ENCODE assay signal across 17 cellular contexts in the genomic region with DNA sequence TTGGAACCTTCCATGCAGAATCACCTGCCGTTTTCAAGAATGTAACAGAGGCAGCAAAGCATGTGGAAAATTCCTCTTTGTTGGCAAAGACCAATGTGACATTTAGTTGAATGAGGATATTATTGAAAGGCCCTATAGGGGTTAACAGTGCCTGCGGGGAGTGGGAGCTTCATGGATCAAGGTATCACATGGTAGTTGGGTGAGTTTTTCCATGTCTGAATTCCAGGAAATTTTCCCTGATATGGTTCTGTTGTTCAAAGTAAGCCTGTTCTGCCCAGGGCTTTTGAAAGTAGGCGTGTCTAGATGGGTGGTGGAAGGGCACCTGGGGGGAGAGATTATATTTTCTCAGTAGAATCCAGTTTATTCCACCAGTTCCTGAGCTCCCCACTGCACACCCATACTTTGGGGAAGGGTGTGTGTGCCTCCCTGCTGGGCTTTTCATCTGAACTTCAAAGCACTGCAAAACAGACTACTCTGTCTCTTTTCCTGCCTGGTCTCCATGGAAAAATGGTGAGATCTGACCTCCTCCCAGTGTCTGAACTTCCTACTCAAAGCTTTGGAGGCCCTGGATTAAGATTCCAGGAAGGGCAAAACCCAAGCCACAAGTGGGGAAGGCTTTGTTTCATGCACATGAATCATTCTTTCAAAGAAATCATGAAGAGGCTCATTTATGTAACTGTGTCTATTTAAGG.
DNase-seq lines count a peak whose midpoint lies in the region; ATAC-seq, FAIRE-seq and TF ChIP-seq lines count a peak whose summit lies in the region.
"Had no signal": no experiment of that assay in that cellular context is flagged by ENCODE, and none has a peak within 500 bp of the region (broad histone marks: within the 10 kb centered on the region; RNA-seq: fewer than 3 reads in every experiment).

No MANE protein-coding gene starts in this region.

- no peaks in the 10 kb centered on the region for H3K79me2 ChIP-seq in astrocyte (ENCODE audit: insufficient read depth, low read length)

- H3K27me3 Mint-ChIP-seq in astrocyte (ENCODE audit: low read depth, unreplicated experiment) (peaks cover 3% of the 10 kb centered on the region), immature natural killer cell (ENCODE audit: low read depth in 3 of 3) (peaks cover 6 to 14% (median 7%) of the 10 kb centered on the region in 3 donors)

- no peak for ATAC-seq in HG03354 (IDR thresholded peaks at IDR 0.05; ENCODE audit: poor library complexity, severe bottlenecking, unreplicated experiment)

- H3K36me3 ChIP-seq in astrocyte (ENCODE audit: insufficient read depth, low read length) = no peaks in the 10 kb centered on the region
- H3K36me3 ChIP-seq: BLaER1, brain microvascular endothelial cell had no signal

- DNase-seq in LHCN-M2 (ENCODE audit: low read depth) (peak; percentile 15), astrocyte (ENCODE audit: low read depth) (peak; percentile 50), immature natural killer cell (no peak), SHP77 (lab: John Stamatoyannopoulos, UW) (no peak), cerebellar nuclear complex (lab: John Stamatoyannopoulos, UW) (no peak), NCI-H2227 treated with DMSO at 0.1 percent for 48 hours (lab: John Stamatoyannopoulos, UW) (no peak)
- DNase-seq: activated CD4-positive, CD25-positive, alpha-beta regulatory T cell treated with anti-CD3 and anti-CD28 coated beads, Interleukin-2, amount 50 U/mL, for 72 hours; activated effector memory CD4-positive, alpha-beta T cell treated with Interleukin-2 at 50 U/mL for 16 hours; brain microvascular endothelial cell; DND-41; glutamatergic neuron; NCI-H1436 treated with DMSO at 0.1 percent for 48 hours; NCI-H510A; testis had no signal

- H3K27me3 ChIP-seq in astrocyte (ENCODE audit: insufficient read depth, low read length) = no peaks in the 10 kb centered on the region
- H3K27me3 ChIP-seq: BLaER1, brain microvascular endothelial cell, testis had no signal

- H3K4me3 Mint-ChIP-seq in astrocyte (ENCODE audit: unreplicated experiment) (no peak overlapping the region), immature natural killer cell (no peak overlapping the region)

- H3K4me1 Mint-ChIP-seq in astrocyte (ENCODE audit: low read depth, unreplicated experiment) = peaks cover 15% of the 10 kb centered on the region
- H3K4me1 Mint-ChIP-seq in immature natural killer cell = peaks cover 83 to 89% of the 10 kb centered on the region in 2 donors

- H3K27ac Mint-ChIP-seq in astrocyte (ENCODE audit: unreplicated experiment) = peak overlapping the region; percentile 67
- peak overlapping the region; percentile 58 to 98 (median 92) for H3K27ac Mint-ChIP-seq in immature natural killer cell

- H3K27ac ChIP-seq in C4-2B (peak overlapping the region; percentile 40; the same call in 1 of the 2 replicates), astrocyte (ENCODE audit: low read depth, low read length) (no peak overlapping the region)
- H3K27ac ChIP-seq: BLaER1, brain microvascular endothelial cell, testis had no signal

- TF ChIP-seq CTCF in C4-2B (conservative IDR thresholded peaks at IDR 0.05) (no peak), astrocyte (IDR thresholded peaks at IDR 0.05; ENCODE audit: insufficient read depth, low read depth, low read length) (no peak)

- no peak overlapping the region for H2AFZ ChIP-seq in astrocyte (ENCODE audit: low read depth, low read length)

- H3K9ac ChIP-seq in astrocyte (ENCODE audit: low read length) = no peak overlapping the region
- H3K9ac ChIP-seq: BLaER1 had no signal

- H3K9me3 Mint-ChIP-seq in astrocyte (ENCODE audit: unreplicated experiment) (peaks cover 8% of the 10 kb centered on the region), immature natural killer cell (peaks cover 0 to 12% (median 4%) of the 10 kb centered on the region in 6 donors)

- H3K4me3 ChIP-seq in astrocyte (ENCODE audit: insufficient read depth, low read depth, low read length) = no peak overlapping the region
- H3K4me3 ChIP-seq: BLaER1, testis had no signal

- FAIRE-seq in astrocyte (lab: Jason Lieb, UNC) = no peak

- H3K9me3 ChIP-seq in astrocyte (ENCODE audit: insufficient read depth, low read depth, low read length) = no peaks in the 10 kb centered on the region
- H3K9me3 ChIP-seq: testis had no signal

- peaks cover 3% of the 10 kb centered on the region for H3K4me1 ChIP-seq in astrocyte (ENCODE audit: insufficient read depth, low read length)

- H3K4me2 ChIP-seq in astrocyte (ENCODE audit: low read length) = no peak overlapping the region
- H3K4me2 ChIP-seq: BLaER1 had no signal

- H3K36me3 Mint-ChIP-seq in astrocyte (ENCODE audit: low read depth, unreplicated experiment) (peaks cover 7% of the 10 kb centered on the region), immature natural killer cell (peaks cover 0 to 9% (median 5%) of the 10 kb centered on the region in 3 donors)

- H4K20me1 ChIP-seq in astrocyte (ENCODE audit: insufficient read depth, low read length) = no peaks in the 10 kb centered on the region
- H4K20me1 ChIP-seq: BLaER1 had no signal

Comparison
In these comparisons a context has a peak if more than half of its experiments do, and no peak if none do; other contexts are left out.
1. DNase-seq: peak in LHCN-M2 (single experiment) and astrocyte (single experiment); none in immature natural killer cell (0 of 3), SHP77 (0 of 2), cerebellar nuclear complex (0 of 2) and NCI-H2227 treated with DMSO at 0.1 percent for 48 hours (single experiment).